In genomic region chr12:43812042-43812441, GRCh38 we compare ENCODE assay signal across 27 cellular contexts.
"Had no signal": no experiment of that assay in that cellular context is flagged by ENCODE, and none has a peak within 500 bp of the region (broad histone marks: within the 10 kb centered on the region; RNA-seq: fewer than 3 reads in every experiment).

No MANE protein-coding gene starts in this region.

- H3K36me3 ChIP-seq: pancreas, right atrium auricular region, tibial nerve had no signal

- H3K4me1 ChIP-seq: psoas muscle had no signal

- H3K9me3 Mint-ChIP-seq: activated B cell treated with CpG ODN at 0.5 μM for 24 hours; activated naive CD8-positive, alpha-beta T cell treated with anti-CD3 and anti-CD28 coated beads, Interleukin-2, amount 10 ng/mL, durations not matched to agents 7 days and 5 days; activated T-cell treated with anti-CD3 and anti-CD28 coated beads, Interleukin-2, amount 50 U/mL, for 24 hours; activated T-helper 2 cell treated with anti-CD3 and anti-CD28 coated beads, Interferon-gamma antibody, Interleukin-2, Interleukin-4, amounts not matched to agents 10 μg/mL and 5 μg/mL and 100 μg/mL, durations not matched to agents 14 hours and 24 hours and 36 hours; nephron progenitor cell; stimulated activated effector memory CD8-positive, alpha-beta T cell treated with anti-CD3 and anti-CD28 coated beads, Interleukin-12 subunit alpha, Interleukin-12 subunit beta, amount 100 ng/mL, for 72 hours; stimulated activated naive CD8-positive, alpha-beta T cell treated with anti-CD3 and anti-CD28 coated beads, Interleukin-15, amount 100 ng/mL, for 72 hours; T-helper 1 cell treated with Interleukin-12 subunit alpha and Interleukin-12 subunit beta and Interleukin-4 antibody, amounts not matched to agents 30 μg/mL and 1 μg/mL, for 36 hours had no signal

- H3K27ac Mint-ChIP-seq: activated B cell treated with CpG ODN at 0.5 μM for 24 hours; activated CD4-positive, alpha-beta T cell treated with anti-CD3 and anti-CD28 coated beads for 36 hours; activated naive CD8-positive, alpha-beta T cell treated with anti-CD3 and anti-CD28 coated beads, Interleukin-2, amount 10 ng/mL, durations not matched to agents 7 days and 5 days; activated T-cell treated with anti-CD3 and anti-CD28 coated beads, Interleukin-2, amount 50 U/mL, for 24 hours; activated T-helper 2 cell treated with anti-CD3 and anti-CD28 coated beads, Interferon-gamma antibody, Interleukin-2, Interleukin-4, amounts not matched to agents 10 μg/mL and 5 μg/mL and 100 μg/mL, durations not matched to agents 14 hours and 24 hours and 36 hours; nephron progenitor cell; stimulated activated effector memory CD8-positive, alpha-beta T cell treated with anti-CD3 and anti-CD28 coated beads, Interleukin-12 subunit alpha, Interleukin-12 subunit beta, amount 100 ng/mL, for 72 hours; stimulated activated naive CD8-positive, alpha-beta T cell treated with anti-CD3 and anti-CD28 coated beads, Interleukin-15, amount 100 ng/mL, for 72 hours; T-helper 1 cell treated with Interleukin-12 subunit alpha and Interleukin-12 subunit beta and Interleukin-4 antibody, amounts not matched to agents 30 μg/mL and 1 μg/mL, for 36 hours had no signal

- H3K9me3 ChIP-seq: mucosa of descending colon, pancreas, psoas muscle, right atrium auricular region, tibial nerve had no signal

- H3K27me3 ChIP-seq: pancreas, right atrium auricular region, tibial nerve had no signal

- H3K36me3 Mint-ChIP-seq: activated naive CD8-positive, alpha-beta T cell treated with anti-CD3 and anti-CD28 coated beads, Interleukin-2, amount 10 ng/mL, durations not matched to agents 7 days and 5 days had no signal

- DNase-seq: activated B cell treated with CpG ODN at 0.5 μM for 24 hours; activated CD4-positive, alpha-beta T cell treated with anti-CD3 and anti-CD28 coated beads for 36 hours; activated CD4-positive, alpha-beta T cell treated with anti-CD3 and anti-CD28 coated beads, Interleukin-2, amount 50 U/mL, for 4 hours; activated CD8-positive, alpha-beta memory T cell treated with anti-CD3 and anti-CD28 coated beads for 24 hours; activated CD8-positive, alpha-beta memory T cell treated with anti-CD3 and anti-CD28 coated beads, Interleukin-2, amount 50 U/mL, for 4 hours; activated naive CD4-positive, alpha-beta T cell; activated naive CD8-positive, alpha-beta T cell treated with anti-CD3 and anti-CD28 coated beads, Interleukin-2, amount 10 ng/mL, durations not matched to agents 7 days and 5 days; activated T-cell treated with anti-CD3 and anti-CD28 coated beads, Interleukin-2, amount 50 U/mL, for 24 hours; amniotic stem cell; cerebellar nuclear complex; glutamatergic neuron; hypothalamus; left cardiac atrium; mesenchymal stem cell; mucosa of descending colon; nephron progenitor cell; pancreas; psoas muscle; stimulated activated CD4-positive, alpha-beta T cell treated with anti-CD3 and anti-CD28 coated beads, Interleukin-2, amount 100 ng/mL, for 24 hours; stimulated activated naive CD8-positive, alpha-beta T cell treated with anti-CD3 and anti-CD28 coated beads, Interleukin-15, amount 100 ng/mL, for 72 hours; T1000 had no signal

- ATAC-seq: left cardiac atrium; mucosa of descending colon; pancreas; psoas muscle; stimulated activated effector memory CD8-positive, alpha-beta T cell treated with anti-CD3 and anti-CD28 coated beads, Interleukin-12 subunit alpha, Interleukin-12 subunit beta, amount 100 ng/mL, for 72 hours; stimulated activated naive CD8-positive, alpha-beta T cell treated with anti-CD3 and anti-CD28 coated beads, Interleukin-15, amount 100 ng/mL, for 72 hours had no signal

- H3K4me3 ChIP-seq: coronary artery, mucosa of descending colon, pancreas, psoas muscle, right atrium auricular region, tibial nerve had no signal

- H3K27me3 Mint-ChIP-seq: activated T-cell treated with anti-CD3 and anti-CD28 coated beads, Interleukin-2, amount 50 U/mL, for 24 hours; stimulated activated naive CD8-positive, alpha-beta T cell treated with anti-CD3 and anti-CD28 coated beads, Interleukin-15, amount 100 ng/mL, for 72 hours had no signal

- H3K27ac ChIP-seq: coronary artery, pancreas, psoas muscle, right atrium auricular region, tibial nerve had no signal

- H3K4me3 Mint-ChIP-seq: activated B cell treated with CpG ODN at 0.5 μM for 24 hours; activated CD4-positive, alpha-beta T cell treated with anti-CD3 and anti-CD28 coated beads for 36 hours; activated naive CD8-positive, alpha-beta T cell treated with anti-CD3 and anti-CD28 coated beads, Interleukin-2, amount 10 ng/mL, durations not matched to agents 7 days and 5 days; activated T-cell treated with anti-CD3 and anti-CD28 coated beads, Interleukin-2, amount 50 U/mL, for 24 hours; nephron progenitor cell; stimulated activated effector memory CD8-positive, alpha-beta T cell treated with anti-CD3 and anti-CD28 coated beads, Interleukin-12 subunit alpha, Interleukin-12 subunit beta, amount 100 ng/mL, for 72 hours; stimulated activated naive CD8-positive, alpha-beta T cell treated with anti-CD3 and anti-CD28 coated beads, Interleukin-15, amount 100 ng/mL, for 72 hours; T-helper 1 cell treated with Interleukin-12 subunit alpha and Interleukin-12 subunit beta and Interleukin-4 antibody, amounts not matched to agents 30 μg/mL and 1 μg/mL, for 36 hours had no signal
